28 cellular contexts compared by ENCODE assay signal in the genomic region with DNA sequence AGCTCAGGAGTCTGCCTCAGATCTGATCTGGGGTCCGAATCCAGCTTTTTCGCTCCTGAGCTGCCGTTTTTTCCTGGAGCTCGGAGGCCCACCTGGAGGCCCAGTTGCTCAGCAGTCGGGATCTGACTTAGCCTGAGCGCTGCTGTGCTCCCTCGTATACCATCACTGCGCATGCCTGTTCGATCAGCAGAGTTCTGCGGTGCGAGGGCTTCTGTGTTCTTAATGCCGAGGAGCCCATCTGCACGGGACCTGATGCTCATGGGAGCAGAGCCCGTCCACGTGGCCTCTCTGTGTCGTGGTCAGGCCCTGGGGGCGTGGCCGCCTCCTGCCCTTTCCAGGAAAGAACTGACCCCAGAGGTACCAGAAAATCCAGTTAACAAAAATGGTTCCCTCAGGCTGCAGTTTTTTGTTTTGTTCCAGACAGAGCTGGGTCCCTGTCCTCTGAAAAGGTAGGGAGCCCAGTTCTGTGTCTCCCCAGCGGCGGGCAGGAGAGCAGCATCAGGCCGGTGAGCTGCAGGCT.
"Had no signal": no experiment of that assay in that cellular context is flagged by ENCODE, and none has a peak within 500 bp of the region (broad histone marks: within the 10 kb centered on the region; RNA-seq: fewer than 3 reads in every experiment).

No MANE protein-coding gene starts in this region.

- H3K4me1 ChIP-seq: adrenal gland, ascending aorta, breast epithelium, colonic mucosa had no signal

- DNase-seq: activated CD4-positive, alpha-beta T cell treated with anti-CD3 and anti-CD28 coated beads for 1 hour; activated CD4-positive, alpha-beta T cell treated with anti-CD3 and anti-CD28 coated beads for 4 hours; activated CD4-positive, alpha-beta T cell treated with anti-CD3 and anti-CD28 coated beads, Interleukin-2, amount 50 U/mL, for 1 hour; activated CD4-positive, alpha-beta T cell treated with anti-CD3 and anti-CD28 coated beads, Interleukin-2, amount 50 U/mL, for 48 hours; activated CD8-positive, alpha-beta memory T cell treated with anti-CD3 and anti-CD28 coated beads for 24 hours; activated CD8-positive, alpha-beta T cell treated with anti-CD3 and anti-CD28 coated beads for 36 hours; activated effector memory CD4-positive, alpha-beta T cell treated with anti-CD3 and anti-CD28 coated beads, Interleukin-2, amount 50 U/mL, for 16 hours; activated naive CD4-positive, alpha-beta T cell treated with anti-CD3 and anti-CD28 coated beads for 36 hours; activated naive CD8-positive, alpha-beta T cell treated with anti-CD3 and anti-CD28 coated beads for 36 hours; activated naive CD8-positive, alpha-beta T cell treated with anti-CD3 and anti-CD28 coated beads, Interleukin-2, amount 50 U/mL, for 24 hours; activated T-cell treated with anti-CD3 and anti-CD28 coated beads, Interleukin-2, amount 50 U/mL, for 4 hours; central memory CD4-positive, alpha-beta T cell; cerebellar nuclear complex; colonic mucosa; effector memory CD4-positive, alpha-beta T cell; endodermal cell; foreskin fibroblast; heart left ventricle; T-helper 2 cell had no signal

- H3K9me3 Mint-ChIP-seq: activated CD8-positive, alpha-beta T cell treated with anti-CD3 and anti-CD28 coated beads for 36 hours; activated naive CD4-positive, alpha-beta T cell treated with anti-CD3 and anti-CD28 coated beads for 36 hours; activated naive CD4-positive, alpha-beta T cell treated with anti-CD3 and anti-CD28 coated beads, Interleukin-2, amount 50 U/mL, for 24 hours; activated naive CD8-positive, alpha-beta T cell treated with anti-CD3 and anti-CD28 coated beads for 36 hours; activated naive CD8-positive, alpha-beta T cell treated with anti-CD3 and anti-CD28 coated beads, Interleukin-2, amount 50 U/mL, for 24 hours; activated T-cell treated with anti-CD3 and anti-CD28 coated beads, Interleukin-2, amount 50 U/mL, for 4 hours; activated T-helper 2 cell treated with anti-CD3 and anti-CD28 coated beads, Interferon-gamma antibody, Interleukin-2, Interleukin-4, amounts not matched to agents 10 μg/mL and 5 μg/mL and 100 μg/mL, durations not matched to agents 14 hours and 24 hours and 36 hours; brain; endodermal cell; WTC11 had no signal

- H3K4me3 ChIP-seq: adrenal gland, ascending aorta, breast epithelium, cardiac muscle cell, colonic mucosa, heart left ventricle had no signal

- H3K9me3 ChIP-seq: adrenal gland, ascending aorta, breast epithelium, colonic mucosa, heart left ventricle had no signal

- H3K4me3 Mint-ChIP-seq: activated CD8-positive, alpha-beta T cell treated with anti-CD3 and anti-CD28 coated beads for 36 hours; activated naive CD4-positive, alpha-beta T cell treated with anti-CD3 and anti-CD28 coated beads for 36 hours; activated naive CD4-positive, alpha-beta T cell treated with anti-CD3 and anti-CD28 coated beads, Interleukin-2, amount 50 U/mL, for 24 hours; activated naive CD8-positive, alpha-beta T cell treated with anti-CD3 and anti-CD28 coated beads for 36 hours; activated naive CD8-positive, alpha-beta T cell treated with anti-CD3 and anti-CD28 coated beads, Interleukin-2, amount 50 U/mL, for 24 hours; activated T-cell treated with anti-CD3 and anti-CD28 coated beads, Interleukin-2, amount 50 U/mL, for 4 hours; brain; endodermal cell; WTC11 had no signal

- FAIRE-seq: frontal cortex had no signal

- H3K4me1 Mint-ChIP-seq: activated naive CD4-positive, alpha-beta T cell treated with anti-CD3 and anti-CD28 coated beads, Interleukin-2, amount 50 U/mL, for 24 hours; activated naive CD8-positive, alpha-beta T cell treated with anti-CD3 and anti-CD28 coated beads for 36 hours; activated naive CD8-positive, alpha-beta T cell treated with anti-CD3 and anti-CD28 coated beads, Interleukin-2, amount 50 U/mL, for 24 hours had no signal

- H3K36me3 Mint-ChIP-seq: activated naive CD4-positive, alpha-beta T cell treated with anti-CD3 and anti-CD28 coated beads, Interleukin-2, amount 50 U/mL, for 24 hours; activated naive CD8-positive, alpha-beta T cell treated with anti-CD3 and anti-CD28 coated beads for 36 hours; WTC11 had no signal

- H3K27ac Mint-ChIP-seq: activated CD8-positive, alpha-beta T cell treated with anti-CD3 and anti-CD28 coated beads for 36 hours; activated naive CD4-positive, alpha-beta T cell treated with anti-CD3 and anti-CD28 coated beads for 36 hours; activated naive CD4-positive, alpha-beta T cell treated with anti-CD3 and anti-CD28 coated beads, Interleukin-2, amount 50 U/mL, for 24 hours; activated naive CD8-positive, alpha-beta T cell treated with anti-CD3 and anti-CD28 coated beads for 36 hours; activated naive CD8-positive, alpha-beta T cell treated with anti-CD3 and anti-CD28 coated beads, Interleukin-2, amount 50 U/mL, for 24 hours; activated T-helper 2 cell treated with anti-CD3 and anti-CD28 coated beads, Interferon-gamma antibody, Interleukin-2, Interleukin-4, amounts not matched to agents 10 μg/mL and 5 μg/mL and 100 μg/mL, durations not matched to agents 14 hours and 24 hours and 36 hours; endodermal cell had no signal

- H3K27me3 Mint-ChIP-seq: activated CD8-positive, alpha-beta T cell treated with anti-CD3 and anti-CD28 coated beads for 36 hours; activated naive CD4-positive, alpha-beta T cell treated with anti-CD3 and anti-CD28 coated beads, Interleukin-2, amount 50 U/mL, for 24 hours; activated naive CD8-positive, alpha-beta T cell treated with anti-CD3 and anti-CD28 coated beads for 36 hours; activated naive CD8-positive, alpha-beta T cell treated with anti-CD3 and anti-CD28 coated beads, Interleukin-2, amount 50 U/mL, for 24 hours; brain had no signal

- H3K36me3 ChIP-seq: adrenal gland, ascending aorta, breast epithelium, cardiac muscle cell, colonic mucosa had no signal

- H3K27ac ChIP-seq: ascending aorta, cardiac muscle cell, colonic mucosa, heart left ventricle had no signal

- H3K27me3 ChIP-seq: adrenal gland, ascending aorta, breast epithelium, colonic mucosa had no signal
